4 cellular contexts compared by ENCODE assay signal in genomic region chr17:27501341-27501740, GRCh38. TPM values are rescaled to one million over a fixed set of nuclear protein-coding genes. Genes with fewer than 3 reads are reported as not detected.
DNase-seq lines count a peak whose midpoint lies in the region; FAIRE-seq and TF ChIP-seq lines count a peak whose summit lies in the region.
"Not testable (repeated sequence)": the region's sequence is repeated elsewhere in the genome, so short reads cannot be mapped to it uniquely, and the experiment has no call there.

No MANE protein-coding gene starts in this region.

- H4K20me1 ChIP-seq in astrocyte (ENCODE audit: insufficient read depth, low read length) (peaks cover 66% of the 10 kb centered on the region), smooth muscle cell (ENCODE audit: low read depth) (peaks cover 98% of the 10 kb centered on the region)

- H3K9me3 ChIP-seq in HEK293 (ENCODE audit: control insufficient read depth, insufficient read depth, low read depth, low read length); astrocyte (ENCODE audit: insufficient read depth, low read depth, low read length); smooth muscle cell (replicated peaks; ENCODE audit: low read depth): not testable (repeated sequence)

- not testable (repeated sequence) for H3K27me3 ChIP-seq in astrocyte (ENCODE audit: insufficient read depth, low read length); smooth muscle cell (ENCODE audit: low read depth)

- not testable (repeated sequence) for H3K4me3 ChIP-seq in HEK293 (ENCODE audit: low read depth, low read length); astrocyte (ENCODE audit: insufficient read depth, low read depth, low read length); smooth muscle cell

- peaks cover 14% of the 10 kb centered on the region for H3F3A ChIP-seq in smooth muscle cell (ENCODE audit: low read depth)

- not testable (repeated sequence) for DNase-seq in astrocyte (ENCODE audit: low read depth); chondrocyte (ENCODE audit: low spot score); smooth muscle cell (lab: John Stamatoyannopoulos, UW; ENCODE audit: unreplicated experiment)

- H3K9me3 Mint-ChIP-seq in astrocyte (ENCODE audit: unreplicated experiment), result peaks cover 10% of the 10 kb centered on the region
- not testable (repeated sequence) for H3K9me3 Mint-ChIP-seq in chondrocyte (ENCODE audit: low read depth)

- not testable (repeated sequence) for H3K4me2 ChIP-seq in astrocyte (ENCODE audit: low read length); smooth muscle cell

- peaks cover 36% of the 10 kb centered on the region for H3K36me3 Mint-ChIP-seq in astrocyte (ENCODE audit: low read depth, unreplicated experiment)
- H3K36me3 Mint-ChIP-seq in chondrocyte (ENCODE audit: low read depth), result not testable (repeated sequence)

- H3K4me1 Mint-ChIP-seq in astrocyte (ENCODE audit: low read depth, unreplicated experiment), result peaks cover 55% of the 10 kb centered on the region
- H3K4me1 Mint-ChIP-seq in chondrocyte (ENCODE audit: low read depth), result peaks cover 57% of the 10 kb centered on the region

- POLR2A ChIA-PET in HEK293 (lab: Yijun Ruan, JAX), result not testable (repeated sequence)

- H3K36me3 ChIP-seq in HEK293 (ENCODE audit: control insufficient read depth in 2 of 2, insufficient read depth in 1 of 2, low read length in 2 of 2); astrocyte (ENCODE audit: insufficient read depth, low read length); smooth muscle cell (ENCODE audit: low read depth): not testable (repeated sequence)

- H3K4me1 ChIP-seq in HEK293 (ENCODE audit: control insufficient read depth, insufficient read depth, low read length), result not testable (repeated sequence)
- H3K4me1 ChIP-seq in astrocyte (ENCODE audit: insufficient read depth, low read length) (peaks cover 30% of the 10 kb centered on the region), smooth muscle cell (ENCODE audit: low read depth) (peaks cover 23% of the 10 kb centered on the region)

- H3K27ac Mint-ChIP-seq in astrocyte (ENCODE audit: unreplicated experiment), result not testable (repeated sequence)
- H3K27ac Mint-ChIP-seq in chondrocyte (ENCODE audit: unreplicated experiment), result peak overlapping the region; percentile 99

- H3K27ac ChIP-seq in HEK293 (ENCODE audit: extremely low read depth, low read depth, low read length), result not testable (repeated sequence)
- peak overlapping the region; percentile 83 for H3K27ac ChIP-seq in astrocyte (ENCODE audit: low read depth, low read length)
- peak overlapping the region; percentile 77 for H3K27ac ChIP-seq in smooth muscle cell (ENCODE audit: low read depth)

- 91% methylated on average over 3 of the region's 3 CpGs for WGBS in smooth muscle cell (ENCODE audit: low lambda C conversion rate)

- not testable (repeated sequence) for H3K4me3 Mint-ChIP-seq in astrocyte (ENCODE audit: unreplicated experiment); chondrocyte (ENCODE audit: unreplicated experiment)

- TF ChIP-seq CTCF in HEK293 (tag by site-specific recombination; IDR thresholded peaks at IDR 0.05); astrocyte (IDR thresholded peaks at IDR 0.05; ENCODE audit: insufficient read depth, low read depth, low read length); chondrocyte (IDR thresholded peaks at IDR 0.05); smooth muscle cell (IDR thresholded peaks at IDR 0.05; ENCODE audit: borderline replicate concordance, insufficient read depth, poor library complexity, severe bottlenecking): not testable (repeated sequence)

- H2AFZ ChIP-seq in astrocyte (ENCODE audit: low read depth, low read length); smooth muscle cell (ENCODE audit: low read depth): not testable (repeated sequence)

- H3K79me2 ChIP-seq in astrocyte (ENCODE audit: insufficient read depth, low read length), result peaks cover 71% of the 10 kb centered on the region
- H3K79me2 ChIP-seq in smooth muscle cell (ENCODE audit: low read depth), result peaks cover 99% of the 10 kb centered on the region

- not testable (repeated sequence) for H3K27me3 Mint-ChIP-seq in astrocyte (ENCODE audit: low read depth, unreplicated experiment); chondrocyte (ENCODE audit: low read depth)

- FAIRE-seq in astrocyte (lab: Jason Lieb, UNC), result not testable (repeated sequence)

- CTCF ChIA-PET in HEK293 (lab: Yijun Ruan, JAX), result interaction anchor here (0.7 to 2.2 kb wide), 3 partner anchors 11 to 154 kb away, joined by 3 to 8 read pairs (median 3); no protein-coding TSS in a partner anchor

- not testable (repeated sequence) for H3K9ac ChIP-seq in astrocyte (ENCODE audit: low read length); smooth muscle cell (ENCODE audit: low read depth)

TF ChIP-seq in HEK293, 187 proteins besides CTCF, POLR2A, EP300 and RAD21:
- TF ChIP-seq SETDB1 (IDR thresholded peaks at IDR 0.05; ENCODE audit: insufficient read length, low read length), result peak; percentile 93
- 0 out of 2 replicates have a peak, but pooled peaks have one; percentile 21 for TF ChIP-seq MZF1 (tag by site-specific recombination; IDR thresholded peaks at IDR 0.05; ENCODE audit: borderline replicate concordance)
- peak; percentile 99 for TF ChIP-seq ZNF585B (tag by site-specific recombination; IDR thresholded peaks at IDR 0.05)

RNA-seq across cellular contexts. Expression of gene KSR1, which starts 45.1 kb away (rescaled TPM):
- total RNA-seq in astrocyte (85.2 and 90.2 TPM in 2 replicates), chondrocyte (52.9 to 60.6 TPM (median 59.3 TPM) in 3 replicates), smooth muscle cell (65.1 and 69.2 TPM in 2 replicates)
- 40.4 and 53.2 TPM in 2 replicates for polyA plus RNA-seq in smooth muscle cell
